In genomic region chr1:172902861-172903381, GRCh38 we compare ENCODE assay signal across 18 cellular contexts.
DNase-seq lines count a peak whose midpoint lies in the region; ATAC-seq and TF ChIP-seq lines count a peak whose summit lies in the region.
"Had no signal": no experiment of that assay in that cellular context is flagged by ENCODE, and none has a peak within 500 bp of the region (broad histone marks: within the 10 kb centered on the region; RNA-seq: fewer than 3 reads in every experiment).

No MANE protein-coding gene starts in this region.

- no peak overlapping the region for H3K27ac Mint-ChIP-seq in activated CD4-positive, alpha-beta T cell treated with anti-CD3 and anti-CD28 coated beads for 36 hours
- H3K27ac Mint-ChIP-seq: naive B cell had no signal

- peak; percentile 88 for ATAC-seq in activated CD4-positive, alpha-beta T cell treated with anti-CD3 and anti-CD28 coated beads for 36 hours
- ATAC-seq in PC-3 (peak; percentile 84), HG03442 (IDR thresholded peaks at IDR 0.05; ENCODE audit: unreplicated experiment) (no peak), HG03159 (IDR thresholded peaks at IDR 0.05; ENCODE audit: unreplicated experiment) (no peak)
- ATAC-seq: Panc1 had no signal

- no peaks in the 10 kb centered on the region for H3K9me2 ChIP-seq in PC-3 (replicated peaks; ENCODE audit: low read length)

- peaks cover 27% of the 10 kb centered on the region for H3K27me3 Mint-ChIP-seq in activated CD4-positive, alpha-beta T cell treated with anti-CD3 and anti-CD28 coated beads for 36 hours
- H3K27me3 Mint-ChIP-seq: central memory CD8-positive, alpha-beta T cell; naive B cell had no signal

- H2AFZ ChIP-seq in PC-3 (ENCODE audit: low read length) = no peak overlapping the region

- POLR2A ChIA-PET in activated CD4-positive, alpha-beta T cell treated with anti-CD3 and anti-CD28 coated beads for 36 hours (lab: Charles Lee) = interaction anchor here (0.6 kb wide), 2 partner anchors 36 to 544 kb away, joined by 3 read pairs; no protein-coding TSS in a partner anchor
- POLR2A ChIA-PET in PC-3 (lab: Charles Lee; ENCODE audit: unreplicated experiment) = interaction anchor here (0.6 to 1.2 kb wide), 6 partner anchors 11 to 982 kb away, joined by 3 to 4 read pairs (median 3); no protein-coding TSS in a partner anchor

- H3K9me3 ChIP-seq in PC-3 (ENCODE audit: low read length) (no peaks in the 10 kb centered on the region), skeletal muscle satellite cell (replicated peaks; ENCODE audit: low read length) (no peaks in the 10 kb centered on the region), prostate gland (no peaks in the 10 kb centered on the region)
- H3K9me3 ChIP-seq: tibial artery had no signal

- no peak overlapping the region for H3K4me3 Mint-ChIP-seq in activated CD4-positive, alpha-beta T cell treated with anti-CD3 and anti-CD28 coated beads for 36 hours
- H3K4me3 Mint-ChIP-seq: central memory CD8-positive, alpha-beta T cell; naive B cell had no signal

- peaks cover 22% of the 10 kb centered on the region for H3F3A ChIP-seq in PC-3 (ENCODE audit: low read length, unreplicated experiment)

- H3K27ac ChIP-seq in PC-3 (ENCODE audit: low read length) = peak overlapping the region; percentile 54
- H3K27ac ChIP-seq in prostate gland = no peak overlapping the region
- H3K27ac ChIP-seq: HL-60, tibial artery had no signal

- H3K4me1 ChIP-seq in PC-3 (ENCODE audit: insufficient read depth, low read length) (peaks cover 47% of the 10 kb centered on the region), skeletal muscle satellite cell (ENCODE audit: control insufficient read depth, insufficient read depth, low read length) (peaks cover 71% of the 10 kb centered on the region), prostate gland (replicated peaks) (no peaks in the 10 kb centered on the region)

- peaks cover 37% of the 10 kb centered on the region for H3K4me1 Mint-ChIP-seq in activated CD4-positive, alpha-beta T cell treated with anti-CD3 and anti-CD28 coated beads for 36 hours

- no peak for DNase-seq in activated CD4-positive, alpha-beta T cell treated with anti-CD3 and anti-CD28 coated beads for 36 hours
- DNase-seq in activated CD4-positive, alpha-beta T cell treated with anti-CD3 and anti-CD28 coated beads, Interleukin-2, amount 50 U/mL, for 48 hours = no peak
- peak; percentile 98 for DNase-seq in PC-3
- peak; percentile 15 for DNase-seq in dermis blood vessel endothelial cell
- DNase-seq in prostate gland (ENCODE audit: low spot score) = no peak
- DNase-seq: 8988T, DMS79, kidney, MV-4-11, naive B cell, NCI-H2227 treated with DMSO at 0.1 percent for 48 hours, tibial artery had no signal

- peak overlapping the region; percentile 10 for H3K4me2 ChIP-seq in PC-3 (ENCODE audit: low read length)
- peak overlapping the region; percentile 13 for H3K4me2 ChIP-seq in skeletal muscle satellite cell (ENCODE audit: low read length)

- H3K9ac ChIP-seq in PC-3 (ENCODE audit: low read length) = 0 out of 2 replicates have a peak overlapping the region, but pooled peaks have one; percentile 0
- H3K9ac ChIP-seq in skeletal muscle satellite cell (ENCODE audit: low read depth, low read length) = peak overlapping the region; percentile 45

- no peaks in the 10 kb centered on the region for H3K36me3 ChIP-seq in PC-3 (ENCODE audit: low read depth, low read length)
- H3K36me3 ChIP-seq in skeletal muscle satellite cell (ENCODE audit: insufficient read depth, low read length) = no peaks in the 10 kb centered on the region
- no peaks in the 10 kb centered on the region for H3K36me3 ChIP-seq in prostate gland
- H3K36me3 ChIP-seq: tibial artery had no signal

- no peaks in the 10 kb centered on the region for H3K36me3 Mint-ChIP-seq in activated CD4-positive, alpha-beta T cell treated with anti-CD3 and anti-CD28 coated beads for 36 hours (ENCODE audit: low read depth)
- H3K36me3 Mint-ChIP-seq: naive B cell had no signal

- H4K20me1 ChIP-seq in PC-3 (ENCODE audit: low read length) = no peaks in the 10 kb centered on the region

- 59% methylated on average over 1 of the region's 1 CpG for WGBS in prostate gland

- CTCF ChIA-PET in activated CD4-positive, alpha-beta T cell treated with anti-CD3 and anti-CD28 coated beads for 36 hours (lab: Charles Lee) = interaction anchor here (0.8 to 1.4 kb wide), 4 partner anchors 8 to 161 kb away, joined by 3 to 5 read pairs (median 4); no protein-coding TSS in a partner anchor
- CTCF ChIA-PET in PC-3 (lab: Charles Lee) = interaction anchor here (0.6 to 1.1 kb wide), 6 partner anchors 32 to 300 kb away, joined by 3 to 13 read pairs (median 4); no protein-coding TSS in a partner anchor

- no peaks in the 10 kb centered on the region for H3K9me3 Mint-ChIP-seq in activated CD4-positive, alpha-beta T cell treated with anti-CD3 and anti-CD28 coated beads for 36 hours (ENCODE audit: low read depth)
- H3K9me3 Mint-ChIP-seq: central memory CD8-positive, alpha-beta T cell had no signal

- H3K79me2 ChIP-seq in PC-3 (ENCODE audit: low read length) = no peaks in the 10 kb centered on the region

- BruUV-seq in PC-3 (replicated peaks; lab: Mats Ljungman, UMichigan) = TSS peak; percentile 76

- H3K27me3 ChIP-seq in PC-3 (ENCODE audit: low read length) (no peaks in the 10 kb centered on the region), skeletal muscle satellite cell (ENCODE audit: control insufficient read depth, insufficient read depth, low read length) (no peaks in the 10 kb centered on the region), prostate gland (replicated peaks; ENCODE audit: insufficient read depth) (no peaks in the 10 kb centered on the region)
- H3K27me3 ChIP-seq: tibial artery had no signal

- TF ChIP-seq POLR2A in prostate gland (IDR thresholded peaks at IDR 0.05) = no peak

- TF ChIP-seq CTCF in PC-3 (conservative IDR thresholded peaks at IDR 0.05; ENCODE audit: low read depth, low read length) (no peak), prostate gland (IDR thresholded peaks at IDR 0.05) (no peak)

- intact Hi-C loops in activated CD4-positive, alpha-beta T cell treated with anti-CD3 and anti-CD28 coated beads for 36 hours (cut with DNase I, micrococcal nuclease) = no loop called here
- intact Hi-C loops in PC-3 (cut with micrococcal nuclease) = loop anchor here (1.0 kb wide), 6 partner anchors 11 to 299 kb away; no protein-coding TSS in a partner anchor
- intact Hi-C loops in prostate gland (cut with DNase I) = no loop called here

- H3K4me3 ChIP-seq in PC-3 (ENCODE audit: low read length) (no peak overlapping the region), skeletal muscle satellite cell (ENCODE audit: low read length) (no peak overlapping the region), prostate gland (no peak overlapping the region)
- H3K4me3 ChIP-seq: tibial artery had no signal

Comparison
In these comparisons a context has a peak if more than half of its experiments do, and no peak if none do; other contexts are left out.
1. ATAC-seq: peak in activated CD4-positive, alpha-beta T cell treated with anti-CD3 and anti-CD28 coated beads for 36 hours (single experiment) and PC-3 (single experiment); none in HG03442 (single experiment) and HG03159 (single experiment).
2. DNase-seq: peak in PC-3 (single experiment) and dermis blood vessel endothelial cell (single experiment); none in activated CD4-positive, alpha-beta T cell treated with anti-CD3 and anti-CD28 coated beads for 36 hours (single experiment), activated CD4-positive, alpha-beta T cell treated with anti-CD3 and anti-CD28 coated beads, Interleukin-2, amount 50 U/mL, for 48 hours (0 of 2) and prostate gland (single experiment).